In the genomic region with DNA sequence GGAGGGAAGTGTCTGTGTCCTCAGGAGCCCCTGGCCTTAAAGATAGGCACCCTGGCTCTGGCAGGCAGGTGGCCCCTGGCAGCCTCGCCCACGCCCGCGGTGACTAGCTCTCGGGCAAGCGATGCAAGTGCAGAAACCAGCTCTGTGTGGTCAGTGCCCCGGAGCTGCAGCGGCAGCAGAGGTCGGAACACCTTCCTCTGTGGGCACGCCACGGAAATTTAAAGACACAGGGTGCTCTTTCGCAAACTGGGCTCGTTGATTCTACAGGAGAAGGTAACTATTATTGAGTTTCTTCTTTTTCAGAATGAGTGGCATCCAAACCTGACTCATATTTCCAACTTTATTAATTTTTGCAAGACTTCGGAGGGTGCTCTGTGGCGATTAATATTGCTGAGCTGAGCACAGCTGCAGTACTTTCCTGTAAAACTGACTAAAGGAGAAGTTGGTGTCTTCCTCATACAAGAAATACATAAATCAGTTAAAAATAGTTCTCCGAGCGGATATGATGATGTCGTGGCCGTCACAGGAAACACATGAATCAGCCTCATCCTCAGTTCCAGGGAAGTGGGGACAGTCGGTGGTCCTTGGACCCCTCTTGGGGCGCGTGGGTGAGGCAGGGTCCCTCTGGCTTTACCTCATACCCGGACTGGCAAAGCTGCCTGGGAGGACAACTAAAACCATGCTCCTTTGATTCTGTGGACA, we compare ENCODE assay signal across 9 cellular contexts.
DNase-seq lines count a peak whose midpoint lies in the region; ATAC-seq, FAIRE-seq and TF ChIP-seq lines count a peak whose summit lies in the region.
"Had no signal": no experiment of that assay in that cellular context is flagged by ENCODE, and none has a peak within 500 bp of the region (broad histone marks: within the 10 kb centered on the region; RNA-seq: fewer than 3 reads in every experiment).

No MANE protein-coding gene starts in this region.

- H2AFZ ChIP-seq in HepG2 (ENCODE audit: low read length): no peak overlapping the region
- no peak overlapping the region for H2AFZ ChIP-seq in mesenchymal stem cell (ENCODE audit: low read depth, low read length)

- H3K4me1 Mint-ChIP-seq in stimulated activated naive CD8-positive, alpha-beta T cell treated with anti-CD3 and anti-CD28 coated beads, Interleukin-15, Interleukin-2, amounts not matched to agents 100 ng/mL and 50 ng/mL, for 24 hours (ENCODE audit: low read depth): peaks cover 62% of the 10 kb centered on the region

- H2AK5ac ChIP-seq in mesenchymal stem cell (ENCODE audit: low read length, severe bottlenecking): no peak overlapping the region

- POLR2A ChIA-PET in HepG2 (lab: Yijun Ruan, JAX): no interaction called here

- intact Hi-C loops in HepG2 (cut with micrococcal nuclease; ENCODE audit: unreplicated experiment): no loop called here

- H3K27ac Mint-ChIP-seq in stimulated activated naive CD8-positive, alpha-beta T cell treated with anti-CD3 and anti-CD28 coated beads, Interleukin-15, Interleukin-2, amounts not matched to agents 100 ng/mL and 50 ng/mL, for 24 hours: peak overlapping the region; percentile 97

- H3K4ac ChIP-seq in mesenchymal stem cell (ENCODE audit: low read depth in 1 of 2, low read length in 2 of 2): no peak overlapping the region

- no peak overlapping the region for H3K18ac ChIP-seq in mesenchymal stem cell (ENCODE audit: low read depth in 1 of 2, low read length in 2 of 2)

- in situ Hi-C loops in HepG2 (cut with HindIII; ENCODE audit: extremely low pct_ligation_motif_present, low pct_unique_long_range_greater_than_20kb): no loop called here

- no peak overlapping the region for H2BK5ac ChIP-seq in mesenchymal stem cell (ENCODE audit: low read depth, low read length, poor library complexity, severe bottlenecking)

- DNase-seq in HepG2 (ENCODE audit: low spot score) (no peak), activated gamma-delta T cell treated with Interleukin-2 at 50 U/mL for 16 hours (peak; percentile 44), mesenchymal stem cell (no peak)

- no peak for TF ChIP-seq RAD21 in liver (IDR thresholded peaks at IDR 0.05)
- TF ChIP-seq RAD21 in HepG2 (CRISPR knock-in tag; IDR thresholded peaks at IDR 0.05): no peak

- no peaks in the 10 kb centered on the region for H3K9me3 ChIP-seq in liver (ENCODE audit: control insufficient read depth in 4 of 4, low read length in 3 of 4)
- no peaks in the 10 kb centered on the region for H3K9me3 ChIP-seq in HepG2 (ENCODE audit: low read length)
- H3K9me3 ChIP-seq in mesenchymal stem cell (ENCODE audit: control insufficient read depth, low read length): no peaks in the 10 kb centered on the region

- 61% methylated on average over 23 of the region's 23 CpGs for WGBS in liver
- WGBS in HepG2 (ENCODE audit: low lambda C conversion rate): 36% methylated on average over 16 of the region's 23 CpGs
- WGBS in mesenchymal stem cell: 87% methylated on average over 23 of the region's 23 CpGs

- no peak overlapping the region for H4K91ac ChIP-seq in mesenchymal stem cell (ENCODE audit: low read length)

- H3K79me1 ChIP-seq in mesenchymal stem cell (replicated peaks; ENCODE audit: low read length, poor library complexity, severe bottlenecking): no peaks in the 10 kb centered on the region

- peaks cover 0 to 3% (median under 1%) of the 10 kb centered on the region in 4 donors for H3K4me1 ChIP-seq in liver (ENCODE audit: control insufficient read depth in 4 of 4, insufficient read depth in 4 of 4, low read length in 3 of 4)
- peaks cover 15% of the 10 kb centered on the region for H3K4me1 ChIP-seq in HepG2 (ENCODE audit: insufficient read depth, low read length)
- H3K4me1 ChIP-seq in mesenchymal stem cell (ENCODE audit: control insufficient read depth, insufficient read depth, low read depth, low read length): peaks cover 50% of the 10 kb centered on the region

- ATAC-seq in HepG2 (no peak), GM18505 (IDR thresholded peaks at IDR 0.05; ENCODE audit: unreplicated experiment) (no peak), HG03025 (IDR thresholded peaks at IDR 0.05; ENCODE audit: low FRiP score, unreplicated experiment) (no peak), HG02852 (IDR thresholded peaks at IDR 0.05; ENCODE audit: unreplicated experiment) (no peak)
- ATAC-seq: Panc1 had no signal

- no peaks in the 10 kb centered on the region for H3K79me2 ChIP-seq in HepG2 (ENCODE audit: insufficient read depth, low read length)

- no peaks in the 10 kb centered on the region for H3K9me3 Mint-ChIP-seq in stimulated activated naive CD8-positive, alpha-beta T cell treated with anti-CD3 and anti-CD28 coated beads, Interleukin-15, Interleukin-2, amounts not matched to agents 100 ng/mL and 50 ng/mL, for 24 hours

- BruUV-seq in HepG2 (replicated peaks; lab: Mats Ljungman, UMichigan): no TSS peak

- H3K27ac ChIP-seq in liver (ENCODE audit: low read depth in 1 of 2, low read length in 2 of 2): peak overlapping the region; percentile 80 to 84
- H3K27ac ChIP-seq in HepG2 (ENCODE audit: extremely low read length, insufficient read depth, low read length): no peak overlapping the region
- H3K27ac ChIP-seq in mesenchymal stem cell (ENCODE audit: low read length, poor library complexity, severe bottlenecking): no peak overlapping the region

- H3K14ac ChIP-seq in mesenchymal stem cell (ENCODE audit: low read length in 2 of 2): no peak overlapping the region

- peak overlapping the region in 1 of 2 donors; percentile 58 for H3K9ac ChIP-seq in liver (ENCODE audit: low read depth in 1 of 2, low read length in 2 of 2)
- no peak overlapping the region for H3K9ac ChIP-seq in HepG2 (ENCODE audit: insufficient read depth, low read depth, low read length)
- H3K9ac ChIP-seq in mesenchymal stem cell (ENCODE audit: low read length): peak overlapping the region; percentile 85

- no peak overlapping the region for H3K4me3 ChIP-seq in liver (ENCODE audit: low read depth in 1 of 3, low read length in 3 of 3)
- H3K4me3 ChIP-seq in HepG2 (replicated peaks in 1 of 3; ENCODE audit: insufficient read depth in 1 of 3, low read depth in 2 of 3, low read length in 3 of 3): no peak overlapping the region
- H3K4me3 ChIP-seq in mesenchymal stem cell (ENCODE audit: insufficient read depth in 1 of 2, low read depth in 1 of 2, low read length in 2 of 2): no peak overlapping the region

- H4K20me1 ChIP-seq in HepG2 (ENCODE audit: insufficient read depth, low read length): peaks cover 6% of the 10 kb centered on the region; the same call in 1 of the 2 replicates

- H3K4me3 Mint-ChIP-seq in stimulated activated naive CD8-positive, alpha-beta T cell treated with anti-CD3 and anti-CD28 coated beads, Interleukin-15, Interleukin-2, amounts not matched to agents 100 ng/mL and 50 ng/mL, for 24 hours: peak overlapping the region; percentile 80

- CTCF ChIA-PET in HepG2 (lab: Yijun Ruan, JAX; ENCODE audit: low intra/inter-chr PET ratio, low total read pairs): no interaction called here

- H2BK15ac ChIP-seq in mesenchymal stem cell (ENCODE audit: low read depth, poor library complexity, severe bottlenecking): no peak overlapping the region

- TF ChIP-seq POLR2A in HepG2 (IDR thresholded peaks at IDR 0.05; ENCODE audit: insufficient read depth in 1 of 2, low read depth in 2 of 2, low read length in 2 of 2) (no peak), GM18505 (IDR thresholded peaks at IDR 0.05; ENCODE audit: borderline replicate concordance, extremely low read depth, insufficient read depth, insufficient read length) (no peak)

- H3K4me2 ChIP-seq in HepG2 (ENCODE audit: low read depth, low read length) (no peak overlapping the region), mesenchymal stem cell (ENCODE audit: low read length, poor library complexity, severe bottlenecking) (no peak overlapping the region)

- no peak for FAIRE-seq in HepG2 (lab: Jason Lieb, UNC)

- no peaks in the 10 kb centered on the region for H3K27me3 ChIP-seq in liver (ENCODE audit: control insufficient read depth in 4 of 4, insufficient read depth in 4 of 4, low read length in 3 of 4)
- H3K27me3 ChIP-seq in HepG2 (ENCODE audit: control insufficient read depth in 1 of 2, insufficient read depth in 2 of 2, low read length in 2 of 2): peaks cover 12 to 67% of the 10 kb centered on the region in 2 experiments
- no peaks in the 10 kb centered on the region for H3K27me3 ChIP-seq in mesenchymal stem cell (ENCODE audit: control insufficient read depth in 1 of 2, insufficient read depth in 1 of 2, low read length in 2 of 2)

- H3K23ac ChIP-seq in mesenchymal stem cell (ENCODE audit: low read length in 2 of 2): no peak overlapping the region

- H4K8ac ChIP-seq in mesenchymal stem cell (ENCODE audit: low read length): no peak overlapping the region

- no peak overlapping the region for H2BK12ac ChIP-seq in mesenchymal stem cell (ENCODE audit: low read length in 2 of 2)

- no peaks in the 10 kb centered on the region for H3K36me3 ChIP-seq in liver (ENCODE audit: control insufficient read depth in 4 of 4, insufficient read depth in 3 of 4, low read depth in 1 of 4, low read length in 3 of 4)
- H3K36me3 ChIP-seq in HepG2 (replicated peaks in 1 of 2; ENCODE audit: control insufficient read depth in 1 of 2, insufficient read depth in 2 of 2, low read length in 2 of 2): no peaks in the 10 kb centered on the region
- no peaks in the 10 kb centered on the region for H3K36me3 ChIP-seq in mesenchymal stem cell (ENCODE audit: control insufficient read depth in 1 of 2, insufficient read depth in 2 of 2, low read depth in 1 of 2, low read length in 2 of 2)

- no peak overlapping the region for H2BK120ac ChIP-seq in mesenchymal stem cell (ENCODE audit: low read depth, low read length)

- H3K27me3 Mint-ChIP-seq in stimulated activated naive CD8-positive, alpha-beta T cell treated with anti-CD3 and anti-CD28 coated beads, Interleukin-15, Interleukin-2, amounts not matched to agents 100 ng/mL and 50 ng/mL, for 24 hours: no peaks in the 10 kb centered on the region

- TF ChIP-seq CTCF in liver (IDR thresholded peaks at IDR 0.05; ENCODE audit: low read depth, low read length, missing input control) (no peak), HepG2 (CRISPR knock-in tag; IDR thresholded peaks at IDR 0.05) (no peak)

- H3K36me3 Mint-ChIP-seq in stimulated activated naive CD8-positive, alpha-beta T cell treated with anti-CD3 and anti-CD28 coated beads, Interleukin-15, Interleukin-2, amounts not matched to agents 100 ng/mL and 50 ng/mL, for 24 hours (ENCODE audit: low read depth): no peaks in the 10 kb centered on the region

- no peak for TF ChIP-seq EP300 in HepG2 (IDR thresholded peaks at IDR 0.05; ENCODE audit: low read depth in 2 of 2, low read length in 2 of 2)
- no peak for TF ChIP-seq EP300 in HepG2 (CRISPR knock-in tag; IDR thresholded peaks at IDR 0.05; ENCODE audit: borderline replicate concordance)

TF ChIP-seq in liver, 16 proteins besides CTCF, POLR2A, EP300 and RAD21:
- TF ChIP-seq SP1 (IDR thresholded peaks at IDR 0.05) (peak; percentile 13), FOXA1 (IDR thresholded peaks at IDR 0.05) (no peak)

Comparison
In these comparisons a context has a peak if more than half of its experiments do, and no peak if none do; other contexts are left out.
1. H3K27ac ChIP-seq: peak in liver (2 of 2); none in HepG2 (single experiment) and mesenchymal stem cell (single experiment).